Comparison of ENCODE assay signal across 22 cellular contexts in genomic region chr14:52723514-52724359, GRCh38. TPM values are rescaled to one million over a fixed set of nuclear protein-coding genes. Genes with fewer than 3 reads are reported as not detected.
DNase-seq lines count a peak whose midpoint lies in the region; ATAC-seq and TF ChIP-seq lines count a peak whose summit lies in the region.
"Had no signal": no experiment of that assay in that cellular context is flagged by ENCODE, and none has a peak within 500 bp of the region (broad histone marks: within the 10 kb centered on the region; RNA-seq: fewer than 3 reads in every experiment).

No MANE protein-coding gene starts in this region.

- no peaks in the 10 kb centered on the region for H3K27me3 Mint-ChIP-seq in activated naive CD8-positive, alpha-beta T cell
- H3K27me3 Mint-ChIP-seq in activated naive CD8-positive, alpha-beta T cell treated with anti-CD3 and anti-CD28 coated beads, Interleukin-2, amount 50 U/mL, for 24 hours: no peaks in the 10 kb centered on the region
- H3K27me3 Mint-ChIP-seq in central memory CD8-positive, alpha-beta T cell: no peaks in the 10 kb centered on the region

- TF ChIP-seq CTCF in smooth muscle cell (IDR thresholded peaks at IDR 0.05; ENCODE audit: borderline replicate concordance, insufficient read depth, poor library complexity, severe bottlenecking) (no peak), PC-3 (conservative IDR thresholded peaks at IDR 0.05; ENCODE audit: low read depth, low read length) (no peak)

- H3K27ac ChIP-seq in Karpas-422 (ENCODE audit: low read length) (peak overlapping the region; percentile 63), smooth muscle cell (ENCODE audit: low read depth) (peak overlapping the region; percentile 2), PC-3 (ENCODE audit: low read length) (no peak overlapping the region)
- H3K27ac ChIP-seq: hepatocyte, parathyroid adenoma, sigmoid colon, tibial nerve had no signal

- intact Hi-C loops in PC-3 (cut with micrococcal nuclease): loop anchor here (10.0 kb wide), 1 partner anchor 49 kb away; no protein-coding TSS in a partner anchor

- H3K9me2 ChIP-seq in Karpas-422 (replicated peaks; ENCODE audit: insufficient read depth, low read length) (no peaks in the 10 kb centered on the region), PC-3 (replicated peaks; ENCODE audit: low read length) (no peaks in the 10 kb centered on the region)

- no peaks in the 10 kb centered on the region for H3K27me3 ChIP-seq in Karpas-422 (ENCODE audit: low read length)
- no peaks in the 10 kb centered on the region for H3K27me3 ChIP-seq in smooth muscle cell (ENCODE audit: low read depth)
- H3K27me3 ChIP-seq in PC-3 (ENCODE audit: low read length): no peaks in the 10 kb centered on the region
- H3K27me3 ChIP-seq: hepatocyte, sigmoid colon, tibial nerve had no signal

- H3K4me3 Mint-ChIP-seq in activated naive CD8-positive, alpha-beta T cell: no peak overlapping the region
- H3K4me3 Mint-ChIP-seq in activated naive CD8-positive, alpha-beta T cell treated with anti-CD3 and anti-CD28 coated beads, Interleukin-2, amount 50 U/mL, for 24 hours: no peak overlapping the region
- no peak overlapping the region for H3K4me3 Mint-ChIP-seq in central memory CD8-positive, alpha-beta T cell

- peak overlapping the region; percentile 54 for H3K27ac Mint-ChIP-seq in activated naive CD8-positive, alpha-beta T cell
- no peak overlapping the region for H3K27ac Mint-ChIP-seq in activated naive CD8-positive, alpha-beta T cell treated with anti-CD3 and anti-CD28 coated beads, Interleukin-2, amount 50 U/mL, for 24 hours
- peak overlapping the region; percentile 64 for H3K27ac Mint-ChIP-seq in central memory CD8-positive, alpha-beta T cell (ENCODE audit: low read depth)

- H3K4me3 ChIP-seq in Karpas-422 (ENCODE audit: low read length) (peak overlapping the region; percentile 5), smooth muscle cell (no peak overlapping the region), PC-3 (ENCODE audit: low read length) (no peak overlapping the region)
- H3K4me3 ChIP-seq: hepatocyte, lung, sigmoid colon, tibial nerve had no signal

- no peak for DNase-seq in activated naive CD8-positive, alpha-beta T cell treated with anti-CD3 and anti-CD28 coated beads, Interleukin-2, amount 50 U/mL, for 24 hours
- DNase-seq in Karpas-422: peak; percentile 65
- DNase-seq in central memory CD8-positive, alpha-beta T cell (ENCODE audit: low spot score in 2 of 2): no peak
- DNase-seq in smooth muscle cell (lab: John Stamatoyannopoulos, UW; ENCODE audit: unreplicated experiment): no peak
- DNase-seq in PC-3: no peak
- DNase-seq: activated CD4-positive, CD25-positive, alpha-beta regulatory T cell treated with anti-CD3 and anti-CD28 coated beads, Interleukin-2, amount 50 U/mL, for 72 hours; activated CD8-positive, alpha-beta memory T cell treated with anti-CD3 and anti-CD28 coated beads, Interleukin-2, amount 50 U/mL, for 48 hours; effector CD4-positive, alpha-beta T cell; foreskin melanocyte; NCI-H1092; NCI-H2081; NCI-H446 treated with DMSO at 0.1 percent for 48 hours; RPMI8226; sigmoid colon had no signal

- 97% methylated on average over 4 of the region's 4 CpGs for WGBS in smooth muscle cell (ENCODE audit: low lambda C conversion rate)

- peak overlapping the region; percentile 10; the same call in 1 of the 2 replicates for H3K9ac ChIP-seq in Karpas-422 (ENCODE audit: low read length)
- no peak overlapping the region for H3K9ac ChIP-seq in smooth muscle cell (ENCODE audit: low read depth)
- no peak overlapping the region for H3K9ac ChIP-seq in PC-3 (ENCODE audit: low read length)
- H3K9ac ChIP-seq: parathyroid adenoma had no signal

- H3K36me3 ChIP-seq in Karpas-422 (ENCODE audit: insufficient read depth, low read length): peaks cover 80% of the 10 kb centered on the region
- peaks cover 66% of the 10 kb centered on the region for H3K36me3 ChIP-seq in smooth muscle cell (ENCODE audit: low read depth)
- H3K36me3 ChIP-seq in PC-3 (ENCODE audit: low read depth, low read length): peaks cover 78% of the 10 kb centered on the region

- H3K36me3 Mint-ChIP-seq in activated naive CD8-positive, alpha-beta T cell: peaks cover 4% of the 10 kb centered on the region
- H3K36me3 Mint-ChIP-seq in activated naive CD8-positive, alpha-beta T cell treated with anti-CD3 and anti-CD28 coated beads, Interleukin-2, amount 50 U/mL, for 24 hours (ENCODE audit: low read depth): peaks cover 61% of the 10 kb centered on the region
- peaks cover 55% of the 10 kb centered on the region for H3K36me3 Mint-ChIP-seq in central memory CD8-positive, alpha-beta T cell (ENCODE audit: insufficient read depth)

- H3K4me1 Mint-ChIP-seq in activated naive CD8-positive, alpha-beta T cell (ENCODE audit: low read depth): peaks cover 25% of the 10 kb centered on the region
- H3K4me1 Mint-ChIP-seq in activated naive CD8-positive, alpha-beta T cell treated with anti-CD3 and anti-CD28 coated beads, Interleukin-2, amount 50 U/mL, for 24 hours: peaks cover 15% of the 10 kb centered on the region
- peaks cover 27% of the 10 kb centered on the region for H3K4me1 Mint-ChIP-seq in central memory CD8-positive, alpha-beta T cell

- BruUV-seq in PC-3 (replicated peaks; lab: Mats Ljungman, UMichigan): no TSS peak

- H3K4me2 ChIP-seq in Karpas-422 (ENCODE audit: low read depth, low read length, poor library complexity, severe bottlenecking) (peak overlapping the region; percentile 49), smooth muscle cell (no peak overlapping the region), PC-3 (ENCODE audit: low read length) (no peak overlapping the region)
- H3K4me2 ChIP-seq: hepatocyte had no signal

- H3K9me3 Mint-ChIP-seq in activated naive CD8-positive, alpha-beta T cell (ENCODE audit: low read depth): no peaks in the 10 kb centered on the region
- H3K9me3 Mint-ChIP-seq in activated naive CD8-positive, alpha-beta T cell treated with anti-CD3 and anti-CD28 coated beads, Interleukin-2, amount 50 U/mL, for 24 hours: no peaks in the 10 kb centered on the region
- no peaks in the 10 kb centered on the region for H3K9me3 Mint-ChIP-seq in central memory CD8-positive, alpha-beta T cell

- H3F3A ChIP-seq in smooth muscle cell (ENCODE audit: low read depth) (peaks cover 29% of the 10 kb centered on the region), PC-3 (ENCODE audit: low read length, unreplicated experiment) (peaks cover 6% of the 10 kb centered on the region)

- H3K9me3 ChIP-seq in Karpas-422 (ENCODE audit: low read length) (no peaks in the 10 kb centered on the region), smooth muscle cell (replicated peaks; ENCODE audit: low read depth) (no peaks in the 10 kb centered on the region), PC-3 (ENCODE audit: low read length) (no peaks in the 10 kb centered on the region)
- H3K9me3 ChIP-seq: sigmoid colon, tibial nerve had no signal

- H3K4me1 ChIP-seq in Karpas-422 (ENCODE audit: low read length): peaks cover 51% of the 10 kb centered on the region
- H3K4me1 ChIP-seq in smooth muscle cell (ENCODE audit: low read depth): no peaks in the 10 kb centered on the region
- no peaks in the 10 kb centered on the region for H3K4me1 ChIP-seq in PC-3 (ENCODE audit: insufficient read depth, low read length)
- H3K4me1 ChIP-seq: parathyroid adenoma, sigmoid colon, tibial nerve had no signal

- H2AFZ ChIP-seq in Karpas-422 (ENCODE audit: low read length) (no peak overlapping the region), smooth muscle cell (ENCODE audit: low read depth) (no peak overlapping the region), PC-3 (ENCODE audit: low read length) (no peak overlapping the region)
- H2AFZ ChIP-seq: hepatocyte, parathyroid adenoma had no signal

- no peak for ATAC-seq in activated naive CD8-positive, alpha-beta T cell treated with anti-CD3 and anti-CD28 coated beads, Interleukin-2, amount 50 U/mL, for 24 hours
- no peak for ATAC-seq in central memory CD8-positive, alpha-beta T cell (replicated peaks; ENCODE audit: extremely low read depth, poor library complexity, severe bottlenecking)
- ATAC-seq in PC-3: no peak
- no peak for ATAC-seq in HG03196 (IDR thresholded peaks at IDR 0.05; ENCODE audit: unreplicated experiment)
- no peak for ATAC-seq in HG03095 (IDR thresholded peaks at IDR 0.05; ENCODE audit: unreplicated experiment)
- ATAC-seq: SK-N-SH treated with all-trans-retinoic acid at 6 μM for 48 hours had no signal

- POLR2A ChIA-PET in PC-3 (lab: Charles Lee; ENCODE audit: unreplicated experiment): interaction anchor here (0.6 kb wide), 1 partner anchor 18 kb away, joined by 3 read pairs; no protein-coding TSS in a partner anchor

- CTCF ChIA-PET in PC-3 (lab: Charles Lee): no interaction called here

- peaks cover 61% of the 10 kb centered on the region for H3K79me2 ChIP-seq in Karpas-422 (ENCODE audit: low read length)
- H3K79me2 ChIP-seq in smooth muscle cell (ENCODE audit: low read depth): peaks cover 24% of the 10 kb centered on the region
- H3K79me2 ChIP-seq in PC-3 (ENCODE audit: low read length): peaks cover 11% of the 10 kb centered on the region; the same call in 1 of the 2 replicates
- H3K79me2 ChIP-seq: parathyroid adenoma had no signal

- H4K20me1 ChIP-seq in Karpas-422 (ENCODE audit: insufficient read depth, low read depth, low read length): peaks cover 10% of the 10 kb centered on the region; the same call in 1 of the 2 replicates
- peaks cover 46% of the 10 kb centered on the region for H4K20me1 ChIP-seq in smooth muscle cell (ENCODE audit: low read depth)
- no peaks in the 10 kb centered on the region; the same call in 1 of the 2 replicates for H4K20me1 ChIP-seq in PC-3 (ENCODE audit: low read length)

RNA-seq across cellular contexts. Expression of gene STYX, which starts 6.2 kb away (rescaled TPM):
- total RNA-seq in Karpas-422 (2014; rRNA removed; shearing (Covaris generic); ENCODE audit: low replicate concordance): 14.5 and 40.5 TPM in 2 replicates
- total RNA-seq in smooth muscle cell (17.9 and 20.3 TPM in 2 replicates), PC-3 (2014; rRNA removed) (11.1 and 14.1 TPM in 2 replicates)
- 8.5 TPM in 2 replicates for polyA plus RNA-seq in smooth muscle cell

RNA-seq across cellular contexts. Expression of gene PSMC6, which starts 16.7 kb away (rescaled TPM):
- total RNA-seq in Karpas-422 (2014; rRNA removed; shearing (Covaris generic); ENCODE audit: low replicate concordance): 123 and 132 TPM in 2 replicates
- total RNA-seq in smooth muscle cell (138 and 169 TPM in 2 replicates), PC-3 (2014; rRNA removed) (193 and 232 TPM in 2 replicates)
- 90.9 and 91.9 TPM in 2 replicates for polyA plus RNA-seq in smooth muscle cell

RNA-seq across cellular contexts. Expression of gene ERO1A, which starts 28.4 kb away (rescaled TPM):
- 97.3 and 105 TPM in 2 replicates for total RNA-seq in Karpas-422 (2014; rRNA removed; shearing (Covaris generic); ENCODE audit: low replicate concordance)
- total RNA-seq in smooth muscle cell: 105 and 136 TPM in 2 replicates
- 50.4 and 68.1 TPM in 2 replicates for polyA plus RNA-seq in smooth muscle cell
- 151 and 207 TPM in 2 replicates for total RNA-seq in PC-3 (2014; rRNA removed)
